Comparison of ENCODE assay signal across 21 cellular contexts in the genomic region with DNA sequence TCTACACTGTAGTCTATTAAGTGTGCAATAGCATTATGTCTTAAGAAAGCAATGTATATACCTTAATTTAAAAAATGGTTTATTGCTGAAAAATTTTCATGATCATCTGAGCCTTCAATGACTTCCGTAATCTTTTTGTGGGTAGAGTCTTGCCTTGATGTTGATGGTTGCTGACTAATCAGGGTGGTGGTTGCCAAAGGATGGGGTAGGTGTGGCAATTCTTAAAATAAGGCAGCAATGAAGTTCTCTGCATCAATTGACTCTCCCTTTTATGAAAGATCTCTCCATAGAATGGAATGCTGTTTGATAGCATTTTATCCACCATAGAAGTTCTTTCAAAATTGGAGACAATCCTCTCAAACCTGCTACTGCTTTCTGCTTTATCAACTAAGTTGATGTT.
"Had no signal": no experiment of that assay in that cellular context is flagged by ENCODE, and none has a peak within 500 bp of the region (broad histone marks: within the 10 kb centered on the region; RNA-seq: fewer than 3 reads in every experiment).

No MANE protein-coding gene starts in this region.

- H3K36me3 ChIP-seq: esophagus squamous epithelium, left ventricle myocardium inferior, lower lobe of right lung, neural progenitor cell, ovary, right atrium auricular region, sigmoid colon, stomach, upper lobe of left lung, uterus had no signal

- H3K36me3 Mint-ChIP-seq: natural killer cell treated with Interleukin-12 subunit alpha and Interleukin-12 subunit beta and Interleukin-15 and Interleukin-18, amount 100 ng/mL, for 72 hours; neural progenitor cell had no signal

- H3K9me3 ChIP-seq: esophagus squamous epithelium, left ventricle myocardium inferior, lower lobe of right lung, ovary, right atrium auricular region, sigmoid colon, stomach, upper lobe of left lung, uterus had no signal

- H3K4me3 ChIP-seq: esophagus squamous epithelium, hepatocyte, left ventricle myocardium inferior, lower lobe of right lung, neural progenitor cell, ovary, right atrium auricular region, sigmoid colon, skin epidermis, stomach, upper lobe of left lung, uterus had no signal

- H3K27ac Mint-ChIP-seq: effector memory CD8-positive, alpha-beta T cell; natural killer cell treated with Interleukin-12 subunit alpha and Interleukin-12 subunit beta and Interleukin-15 and Interleukin-18, amount 100 ng/mL, for 72 hours; neural progenitor cell had no signal

- H3K4me3 Mint-ChIP-seq: effector memory CD8-positive, alpha-beta T cell; natural killer cell treated with Interleukin-12 subunit alpha and Interleukin-12 subunit beta and Interleukin-15 and Interleukin-18, amount 100 ng/mL, for 72 hours; neural progenitor cell had no signal

- H3K27me3 ChIP-seq: esophagus squamous epithelium, hepatocyte, neural progenitor cell, ovary, right atrium auricular region, sigmoid colon, stomach, upper lobe of left lung, uterus had no signal

- H3K9me3 Mint-ChIP-seq: effector memory CD8-positive, alpha-beta T cell; natural killer cell treated with Interleukin-12 subunit alpha and Interleukin-12 subunit beta and Interleukin-15 and Interleukin-18, amount 100 ng/mL, for 72 hours; neural progenitor cell had no signal

- H3K27ac ChIP-seq: esophagus squamous epithelium, hepatocyte, left ventricle myocardium inferior, lower lobe of right lung, neural progenitor cell, ovary, right atrium auricular region, sigmoid colon, skin epidermis, stomach, upper lobe of left lung, uterus had no signal

- DNase-seq: effector memory CD8-positive, alpha-beta T cell; esophagus squamous epithelium; foreskin fibroblast; kidney; left cardiac atrium; left ventricle myocardium inferior; lower lobe of right lung; mesenchymal stem cell; midbrain; ovary; sigmoid colon; stimulated activated CD4-positive, alpha-beta T cell treated with anti-CD3 and anti-CD28 coated beads, Interleukin-2, amount 100 ng/mL, for 24 hours; stimulated activated naive CD4-positive, alpha-beta T cell; stomach; upper lobe of left lung; uterus had no signal

- H3K4me1 ChIP-seq: esophagus squamous epithelium, left ventricle myocardium inferior, lower lobe of right lung, right atrium auricular region, sigmoid colon, stomach, upper lobe of left lung, uterus had no signal
